8 cellular contexts compared by ENCODE assay signal in the genomic region with DNA sequence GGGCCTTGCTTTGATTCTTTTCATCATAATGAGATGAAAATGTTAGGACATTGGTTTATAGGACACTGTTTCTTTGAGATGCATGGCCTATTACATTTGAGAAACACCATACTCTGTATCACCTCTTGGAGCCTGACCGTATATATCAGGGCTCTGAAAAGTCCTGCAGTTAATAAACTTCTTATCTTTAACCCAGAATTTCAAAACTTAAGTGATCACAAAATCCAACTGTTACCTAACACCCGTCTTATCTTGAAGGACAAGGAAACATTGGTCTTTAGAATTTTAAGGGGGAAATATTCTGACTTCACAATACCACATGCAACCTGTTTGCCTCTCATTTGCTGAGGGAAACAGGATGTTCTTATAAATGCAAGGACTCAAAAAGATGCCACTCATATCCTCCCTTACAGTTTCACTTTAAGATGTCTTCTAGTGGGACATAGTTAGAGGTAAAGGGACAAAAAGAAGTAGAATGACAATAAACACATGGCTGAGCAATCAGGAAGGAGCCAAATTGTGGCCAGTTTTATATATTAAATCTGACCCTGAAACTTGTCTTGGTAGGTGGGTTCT.
DNase-seq lines count a peak whose midpoint lies in the region; ATAC-seq, FAIRE-seq and TF ChIP-seq lines count a peak whose summit lies in the region.

No MANE protein-coding gene starts in this region.

- no peaks in the 10 kb centered on the region for H3K9me3 Mint-ChIP-seq in stimulated activated naive CD8-positive, alpha-beta T cell treated with anti-CD3 and anti-CD28 coated beads, Interleukin-15, Interleukin-2, amounts not matched to agents 100 ng/mL and 50 ng/mL, for 24 hours

- WGBS in K562 (ENCODE audit: insufficient coverage, low coverage, missing lambda C conversion rate) = 8% methylated on average over 2 of the region's 2 CpGs

- no peaks in the 10 kb centered on the region; the same call in 2 of the 3 replicates for H3K79me2 ChIP-seq in K562 (ENCODE audit: control insufficient read depth, insufficient read depth, low read length)

- H3K4me3 Mint-ChIP-seq in stimulated activated naive CD8-positive, alpha-beta T cell treated with anti-CD3 and anti-CD28 coated beads, Interleukin-15, Interleukin-2, amounts not matched to agents 100 ng/mL and 50 ng/mL, for 24 hours = peak overlapping the region; percentile 49

- no peaks in the 10 kb centered on the region for H3K9me3 ChIP-seq in K562 (replicated peaks; ENCODE audit: control insufficient read depth, insufficient read depth, low read depth, low read length)

- H3K27me3 ChIP-seq in K562 (ENCODE audit: control insufficient read depth in 2 of 2, insufficient read depth in 2 of 2, low read length in 2 of 2) = no peaks in the 10 kb centered on the region

- peak overlapping the region; percentile 72 to 85; a peak in 3 of 4 replicates for H3K9ac ChIP-seq in K562 (ENCODE audit: insufficient read depth in 1 of 2, low read depth in 2 of 2, low read length in 2 of 2)

- peak overlapping the region; percentile 81 for H3K4me2 ChIP-seq in K562 (ENCODE audit: insufficient read depth, low read length)

- FAIRE-seq in K562 (lab: Jason Lieb, UNC) = peak; percentile 59

- no peaks in the 10 kb centered on the region for H3K27me3 Mint-ChIP-seq in stimulated activated naive CD8-positive, alpha-beta T cell treated with anti-CD3 and anti-CD28 coated beads, Interleukin-15, Interleukin-2, amounts not matched to agents 100 ng/mL and 50 ng/mL, for 24 hours

- TF ChIP-seq POLR2A in K562 (conservative IDR thresholded peaks at IDR 0.05) = no peak

- peaks cover 25 to 37% of the 10 kb centered on the region in 2 experiments for H3K4me1 ChIP-seq in K562 (replicated peaks in 1 of 2; ENCODE audit: control insufficient read depth in 2 of 2, insufficient read depth in 2 of 2, low read length in 2 of 2)

- in situ Hi-C loops in K562 (cut with MboI) = no loop called here

- H3K36me3 ChIP-seq in K562 (ENCODE audit: control insufficient read depth, insufficient read depth, low read length) = peaks cover 15% of the 10 kb centered on the region; the same call in 2 of the 3 replicates

- intact Hi-C loops in K562 (cut with micrococcal nuclease) = loop anchor here (2.0 to 5.0 kb wide), 4 partner anchors 27 to 275 kb away; no protein-coding TSS in a partner anchor

- no peak for TF ChIP-seq CTCF in K562 (IDR thresholded peaks at IDR 0.05 in 2 of 3, conservative IDR thresholded peaks at IDR 0.05 in 1 of 3; ENCODE audit: insufficient read depth in 2 of 3, low read depth in 1 of 3, low read length in 3 of 3)

- ATAC-seq in GM19324 (IDR thresholded peaks at IDR 0.05; ENCODE audit: low FRiP score, unreplicated experiment) = peak; percentile 36
- peak; percentile 35 for ATAC-seq in HG03095 (IDR thresholded peaks at IDR 0.05; ENCODE audit: unreplicated experiment)
- peak; percentile 11 for ATAC-seq in K562
- ATAC-seq in GM18519 (IDR thresholded peaks at IDR 0.05; ENCODE audit: low FRiP score, unreplicated experiment) = no peak

- CTCF ChIA-PET in K562 (lab: Yijun Ruan, JAX; ENCODE audit: low intra/inter-chr PET ratio) = interaction anchor here (0.7 kb wide), 1 partner anchor 251 kb away, joined by 3 read pairs; no protein-coding TSS in a partner anchor

- BruUV-seq in K562 (replicated peaks; lab: Mats Ljungman, UMichigan) = no TSS peak

- peak overlapping the region; percentile 86 for H3K27ac ChIP-seq in K562 (ENCODE audit: extremely low read depth, low read depth, low read length)

- peaks cover 30% of the 10 kb centered on the region for H3K36me3 Mint-ChIP-seq in stimulated activated naive CD8-positive, alpha-beta T cell treated with anti-CD3 and anti-CD28 coated beads, Interleukin-15, Interleukin-2, amounts not matched to agents 100 ng/mL and 50 ng/mL, for 24 hours (ENCODE audit: low read depth)

- H3K4me3 ChIP-seq in K562 = peak overlapping the region; percentile 4; the same call in 1 of the 2 replicates

- peaks cover 81% of the 10 kb centered on the region for H3K4me1 Mint-ChIP-seq in stimulated activated naive CD8-positive, alpha-beta T cell treated with anti-CD3 and anti-CD28 coated beads, Interleukin-15, Interleukin-2, amounts not matched to agents 100 ng/mL and 50 ng/mL, for 24 hours (ENCODE audit: low read depth)

- TF ChIP-seq RAD21 in K562 (CRISPR knock-in tag; conservative IDR thresholded peaks at IDR 0.05 in 1 of 2, IDR thresholded peaks at IDR 0.05 in 1 of 2) = no peak

- H4K20me1 ChIP-seq in K562 (replicated peaks; ENCODE audit: control insufficient read depth, insufficient read depth, low read length) = no peaks in the 10 kb centered on the region

- H3K9me1 ChIP-seq in K562 (ENCODE audit: control insufficient read depth, insufficient read depth, low read length) = no peaks in the 10 kb centered on the region

- no peak for TF ChIP-seq EP300 in K562 (IDR thresholded peaks at IDR 0.05; ENCODE audit: low read length)

- peak overlapping the region; percentile 85 for H3K27ac Mint-ChIP-seq in stimulated activated naive CD8-positive, alpha-beta T cell treated with anti-CD3 and anti-CD28 coated beads, Interleukin-15, Interleukin-2, amounts not matched to agents 100 ng/mL and 50 ng/mL, for 24 hours

- POLR2A ChIA-PET in K562 (lab: Yijun Ruan, JAX) = interaction anchor here (0.6 to 1.3 kb wide), 9 partner anchors 11 to 229 kb away, joined by 3 to 5 read pairs (median 3); no protein-coding TSS in a partner anchor

- peak overlapping the region; percentile 93 for H2AFZ ChIP-seq in K562 (ENCODE audit: low read depth, low read length)

- DNase-seq in K562 (ENCODE audit: extremely low read depth in 1 of 4, low spot score in 3 of 4) (no peak), ecto neural progenitor cell (ENCODE audit: low spot score) (no peak), mucosa of gallbladder (ENCODE audit: low spot score) (no peak)
- no peak for DNase-seq in stimulated activated CD4-positive, alpha-beta T cell treated with anti-CD3 and anti-CD28 coated beads, Interleukin-12 subunit alpha, Interleukin-12 subunit beta, amount 100 ng/mL, for 4 hours

TF ChIP-seq in K562, 482 proteins besides CTCF, POLR2A, EP300 and RAD21 (continues in another document):
- TF ChIP-seq RBM17 (IDR thresholded peaks at IDR 0.05; ENCODE audit: borderline replicate concordance, low read depth, low read length) (no peak), TEAD4 (IDR thresholded peaks at IDR 0.05; ENCODE audit: low read length) (0 out of 2 replicates have a peak, but pooled peaks have one; percentile 14), TEAD4 (CRISPR knock-in tag; IDR thresholded peaks at IDR 0.05; ENCODE audit: borderline replicate concordance) (no peak), TCFL5 (CRISPR knock-in tag; conservative IDR thresholded peaks at IDR 0.05) (no peak), ADNP (tag; IDR thresholded peaks at IDR 0.05) (no peak), TRIM28 (IDR thresholded peaks at IDR 0.05) (no peak), HNRNPK (IDR thresholded peaks at IDR 0.05; ENCODE audit: low read depth, low read length, poor library complexity, severe bottlenecking) (no peak), KDM1A (IDR thresholded peaks at IDR 0.05) (0 out of 4 replicates have a peak, but pooled peaks of 1 of the 2 experiments have one; percentile 12), CCNT2 (IDR thresholded peaks at IDR 0.05; ENCODE audit: borderline replicate concordance, extremely low read depth, insufficient read length, low read depth, low read length) (no peak), CBX3 (IDR thresholded peaks at IDR 0.05; ENCODE audit: borderline replicate concordance in 1 of 2, low read length in 2 of 2) (peak in 1 of 2 experiments; percentile 4; a peak in 1 of 3 replicates), ZNF764 (CRISPR knock-in tag; IDR thresholded peaks at IDR 0.05; ENCODE audit: low read depth) (no peak), MLX (CRISPR knock-in tag; conservative IDR thresholded peaks at IDR 0.05) (no peak), RFX5 (IDR thresholded peaks at IDR 0.05; ENCODE audit: low read depth, low read length) (no peak), LEF1 (IDR thresholded peaks at IDR 0.05) (no peak)
- TF ChIP-seq, protein P1, sequence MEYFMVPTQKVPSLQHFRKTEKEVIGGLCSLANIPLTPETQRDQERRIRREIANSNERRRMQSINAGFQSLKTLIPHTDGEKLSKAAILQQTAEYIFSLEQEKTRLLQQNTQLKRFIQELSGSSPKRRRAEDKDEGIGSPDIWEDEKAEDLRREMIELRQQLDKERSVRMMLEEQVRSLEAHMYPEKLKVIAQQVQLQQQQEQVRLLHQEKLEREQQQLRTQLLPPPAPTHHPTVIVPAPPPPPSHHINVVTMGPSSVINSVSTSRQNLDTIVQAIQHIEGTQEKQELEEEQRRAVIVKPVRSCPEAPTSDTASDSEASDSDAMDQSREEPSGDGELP (CRISPR knock-in tag; IDR thresholded peaks at IDR 0.05; ENCODE audit: borderline replicate concordance) = no peak
- TF ChIP-seq, protein P2, sequence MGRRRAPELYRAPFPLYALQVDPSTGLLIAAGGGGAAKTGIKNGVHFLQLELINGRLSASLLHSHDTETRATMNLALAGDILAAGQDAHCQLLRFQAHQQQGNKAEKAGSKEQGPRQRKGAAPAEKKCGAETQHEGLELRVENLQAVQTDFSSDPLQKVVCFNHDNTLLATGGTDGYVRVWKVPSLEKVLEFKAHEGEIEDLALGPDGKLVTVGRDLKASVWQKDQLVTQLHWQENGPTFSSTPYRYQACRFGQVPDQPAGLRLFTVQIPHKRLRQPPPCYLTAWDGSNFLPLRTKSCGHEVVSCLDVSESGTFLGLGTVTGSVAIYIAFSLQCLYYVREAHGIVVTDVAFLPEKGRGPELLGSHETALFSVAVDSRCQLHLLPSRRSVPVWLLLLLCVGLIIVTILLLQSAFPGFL (CRISPR knock-in tag; IDR thresholded peaks at IDR 0.05) = no peak
